21 cellular contexts compared by ENCODE assay signal in genomic region chr10:119051775-119052174, GRCh38. TPM values are rescaled to one million over a fixed set of nuclear protein-coding genes. Genes with fewer than 3 reads are reported as not detected.
DNase-seq lines count a peak whose midpoint lies in the region; ATAC-seq, FAIRE-seq and TF ChIP-seq lines count a peak whose summit lies in the region.
"Had no signal": no experiment of that assay in that cellular context is flagged by ENCODE, and none has a peak within 500 bp of the region (broad histone marks: within the 10 kb centered on the region; RNA-seq: fewer than 3 reads in every experiment).

No MANE protein-coding gene starts in this region.

- H3K9ac ChIP-seq in K562 (ENCODE audit: insufficient read depth in 1 of 2, low read depth in 2 of 2, low read length in 2 of 2), result no peak overlapping the region

- no peaks in the 10 kb centered on the region for H3K9me1 ChIP-seq in K562 (ENCODE audit: control insufficient read depth, insufficient read depth, low read length)

- H3K4me3 ChIP-seq in Panc1 (ENCODE audit: low read depth in 2 of 2, low read length in 2 of 2) (no peak overlapping the region), K562 (no peak overlapping the region)
- H3K4me3 ChIP-seq: HAP-1 had no signal

- H3K79me2 ChIP-seq in K562 (ENCODE audit: control insufficient read depth, insufficient read depth, low read length), result peaks cover 59% of the 10 kb centered on the region

- no peak overlapping the region for H2AFZ ChIP-seq in K562 (ENCODE audit: low read depth, low read length)

- no peak for TF ChIP-seq EP300 in K562 (IDR thresholded peaks at IDR 0.05; ENCODE audit: low read length)

- H3K4me2 ChIP-seq in K562 (ENCODE audit: insufficient read depth, low read length), result no peak overlapping the region

- no peak for ATAC-seq in Panc1
- ATAC-seq in K562, result no peak
- ATAC-seq in GM18498 (IDR thresholded peaks at IDR 0.05; ENCODE audit: unreplicated experiment), result no peak
- ATAC-seq: CD8-positive, alpha-beta T cell had no signal

- no peaks in the 10 kb centered on the region for H3K4me1 ChIP-seq in Panc1 (ENCODE audit: control insufficient read depth, insufficient read depth, low read length)
- no peaks in the 10 kb centered on the region for H3K4me1 ChIP-seq in K562 (replicated peaks in 1 of 2; ENCODE audit: control insufficient read depth in 2 of 2, insufficient read depth in 2 of 2, low read length in 2 of 2)
- H3K4me1 ChIP-seq: HAP-1 had no signal

- intact Hi-C loops in Panc1 (cut with micrococcal nuclease; ENCODE audit: unreplicated experiment), result no loop called here
- intact Hi-C loops in K562 (cut with micrococcal nuclease), result no loop called here

- no peak for TF ChIP-seq RAD21 in K562 (CRISPR knock-in tag; conservative IDR thresholded peaks at IDR 0.05 in 1 of 2, IDR thresholded peaks at IDR 0.05 in 1 of 2)

- CTCF ChIA-PET in Panc1 (lab: Charles Lee), result no interaction called here
- CTCF ChIA-PET in K562 (lab: Yijun Ruan, JAX; ENCODE audit: low intra/inter-chr PET ratio), result no interaction called here

- in situ Hi-C loops in Panc1 (cut with HindIII; ENCODE audit: low pct_unique_long_range_greater_than_20kb, low sequenced_read_pairs) (no loop called here), K562 (cut with MboI) (no loop called here)

- DNase-seq in GM12891 (ENCODE audit: insufficient read length, low spot score), result no peak
- no peak for DNase-seq in Panc1 (ENCODE audit: low read depth, low spot score)
- no peak for DNase-seq in K562 (ENCODE audit: extremely low read depth in 1 of 4, low spot score in 3 of 4)
- DNase-seq in epithelial cell of prostate (ENCODE audit: low read depth, low spot score), result no peak
- DNase-seq in SKM-1 (lab: John Stamatoyannopoulos, UW; ENCODE audit: unreplicated experiment), result no peak
- DNase-seq in A172 (ENCODE audit: low spot score), result no peak
- DNase-seq in KG1 (lab: John Stamatoyannopoulos, UW), result no peak
- DNase-seq: CD8-positive, alpha-beta T cell; COR-L47; DMS153; DMS79 treated with DMSO at 0.1 percent for 48 hours; EL; GOT3 had no signal

- no peak overlapping the region for H3K27ac ChIP-seq in Panc1 (ENCODE audit: low read length)
- no peak overlapping the region for H3K27ac ChIP-seq in K562 (ENCODE audit: extremely low read depth, low read depth, low read length)
- peak overlapping the region; percentile 10 for H3K27ac ChIP-seq in epithelial cell of prostate

- WGBS in K562 (ENCODE audit: insufficient coverage, low coverage, missing lambda C conversion rate), result 80% methylated on average over 3 of the region's 3 CpGs

- H3K36me3 ChIP-seq in Panc1 (ENCODE audit: control insufficient read depth, insufficient read depth, low read length) (peaks cover 63% of the 10 kb centered on the region), K562 (ENCODE audit: control insufficient read depth, insufficient read depth, low read length) (peaks cover 96% of the 10 kb centered on the region)

- no peaks in the 10 kb centered on the region for H4K20me1 ChIP-seq in K562 (replicated peaks; ENCODE audit: control insufficient read depth, insufficient read depth, low read length)

- TF ChIP-seq POLR2A in GM12891 (IDR thresholded peaks at IDR 0.05; ENCODE audit: low read depth, low read length), result no peak
- no peak for TF ChIP-seq POLR2A in K562 (conservative IDR thresholded peaks at IDR 0.05)

- H3K27me3 ChIP-seq in Panc1 (ENCODE audit: control insufficient read depth, insufficient read depth, low read length) (no peaks in the 10 kb centered on the region), K562 (ENCODE audit: control insufficient read depth in 2 of 2, insufficient read depth in 2 of 2, low read length in 2 of 2) (no peaks in the 10 kb centered on the region)

- FAIRE-seq in GM12891 (lab: Jason Lieb, UNC) (no peak), K562 (lab: Jason Lieb, UNC) (no peak)
- FAIRE-seq: D721Med, G401.6, GM18507, HepG2, HTR-8/SVneo had no signal

- BruUV-seq in Panc1 (replicated peaks; lab: Mats Ljungman, UMichigan) (TSS peak; percentile 39), K562 (replicated peaks; lab: Mats Ljungman, UMichigan) (TSS peak; percentile 24)

- POLR2A ChIA-PET in Panc1 (lab: Charles Lee) (interaction anchor here (0.6 kb wide), 1 partner anchor 24 kb away, joined by 7 read pairs; no protein-coding TSS in a partner anchor), K562 (lab: Yijun Ruan, JAX) (interaction anchor here (0.9 to 1.5 kb wide), 4 partner anchors 11 to 24 kb away, joined by 3 to 7 read pairs (median 4); no protein-coding TSS in a partner anchor)

- no peaks in the 10 kb centered on the region for H3K9me3 ChIP-seq in Panc1 (ENCODE audit: control insufficient read depth, insufficient read depth, low read depth, low read length)
- no peaks in the 10 kb centered on the region for H3K9me3 ChIP-seq in K562 (replicated peaks; ENCODE audit: control insufficient read depth, insufficient read depth, low read depth, low read length)
- H3K9me3 ChIP-seq: HAP-1 had no signal

- no peak for TF ChIP-seq CTCF in Panc1 (IDR thresholded peaks at IDR 0.05)
- TF ChIP-seq CTCF in K562 (IDR thresholded peaks at IDR 0.05 in 2 of 3, conservative IDR thresholded peaks at IDR 0.05 in 1 of 3; ENCODE audit: insufficient read depth in 2 of 3, low read depth in 1 of 3, low read length in 3 of 3), result no peak

RNA-seq across cellular contexts. Expression of gene NANOS1, which starts 22.3 kb away (rescaled TPM):
- 1.1 TPM for polyA plus RNA-seq in GM12891 (2012; ENCODE audit: low read depth, missing spikeins)
- total RNA-seq in Panc1 (2021; ENCODE audit: unreplicated experiment) (18.0 TPM), K562 (2014; rRNA removed) (0.77 and 0.98 TPM in 2 replicates), K562 (2014; rRNA removed; fragmentation: Illumina TruSeq; extraction: Trizol) (0.95 and 1.1 TPM in 2 replicates), K562 (2015; rRNA removed; fragmentation: Illumina TruSeq; extraction: Trizol) (0.33 and 0.34 TPM in 2 replicates), K562 (2021) (0.89 and 1.2 TPM in 2 replicates)
- polyA plus RNA-seq in Panc1 (2012; ENCODE audit: insufficient read length), result 14.0 TPM
- 0.51 and 0.60 TPM in 2 replicates for total RNA-seq in K562 (2011; cell fraction: chromatin; rRNA removed; ENCODE audit: low replicate concordance)
- total RNA-seq in K562 (2011; cell fraction: nucleolus; rRNA removed), result 0.66 and 1.2 TPM in 2 replicates
- 0.81 and 1.3 TPM in 2 replicates for total RNA-seq in K562 (2011; cell fraction: nucleoplasm; rRNA removed)
- polyA plus RNA-seq in K562 (2011; rRNA removed) (0.79 and 1.6 TPM in 2 replicates), K562 (2014; fragmentation: Illumina TruSeq; extraction: Trizol) (0.58 TPM in 2 replicates), K562 (2014; fragmentation: Nextera tagmentation; extraction: Ambion mirVana) (under 1 TPM in 1 of 2 experiments, not detected in 1; 0.14 TPM), K562 (2014; rRNA removed) (0.94 and 0.97 TPM in 2 replicates)
- 0.58 and 1.2 TPM in 2 replicates for polyA plus RNA-seq in K562 (2011; cell fraction: cytosol; rRNA removed)
- polyA plus RNA-seq in K562 (2011; cell fraction: nucleus; rRNA removed), result 0.46 and 0.77 TPM in 2 replicates
- 0.46 and 0.48 TPM in 2 replicates for polyA plus RNA-seq in K562 (2012)
- 0.39 and 0.77 TPM in 2 replicates for polyA minus RNA-seq in K562 (2011; rRNA and poly(A)+ RNA removed)
- polyA minus RNA-seq in K562 (2011; cell fraction: cytosol; rRNA and poly(A)+ RNA removed), result 0.46 TPM in 1 of 2 replicates, not detected in the other
- 1.1 and 1.8 TPM in 2 replicates for polyA minus RNA-seq in K562 (2011; cell fraction: nucleus; rRNA and poly(A)+ RNA removed)
- 1.3 TPM in 2 replicates for total RNA-seq in A172 (2014; rRNA removed; shearing (Covaris generic))
- polyA plus RNA-seq: CD14-positive monocyte had no signal

RNA-seq across cellular contexts. Expression of gene EIF3A, which starts 28.8 kb away (rescaled TPM):
- polyA plus RNA-seq in GM12891 (2012; ENCODE audit: low read depth, missing spikeins), result 83.2 TPM
- 214 TPM for total RNA-seq in Panc1 (2021; ENCODE audit: unreplicated experiment)
- 181 TPM for polyA plus RNA-seq in Panc1 (2012; ENCODE audit: insufficient read length)
- total RNA-seq in K562 (2011; cell fraction: chromatin; rRNA removed; ENCODE audit: low replicate concordance), result 60.9 and 137 TPM in 2 replicates
- 28.9 and 33.7 TPM in 2 replicates for total RNA-seq in K562 (2011; cell fraction: nucleolus; rRNA removed)
- total RNA-seq in K562 (2011; cell fraction: nucleoplasm; rRNA removed), result 42.9 and 46.2 TPM in 2 replicates
- 89.1 and 89.2 TPM in 2 replicates for total RNA-seq in K562 (2014; rRNA removed)
- 124 and 145 TPM in 2 replicates for total RNA-seq in K562 (2014; rRNA removed; fragmentation: Illumina TruSeq; extraction: Trizol)
- 145 and 156 TPM in 2 replicates for total RNA-seq in K562 (2015; rRNA removed; fragmentation: Illumina TruSeq; extraction: Trizol)
- total RNA-seq in K562 (2021), result 93.0 and 124 TPM in 2 replicates
- polyA plus RNA-seq in K562 (2011; rRNA removed), result 34.8 and 42.8 TPM in 2 replicates
- polyA plus RNA-seq in K562 (2011; cell fraction: cytosol; rRNA removed), result 16.8 and 31.9 TPM in 2 replicates
- polyA plus RNA-seq in K562 (2011; cell fraction: nucleus; rRNA removed), result 26.0 and 29.5 TPM in 2 replicates
- polyA plus RNA-seq in K562 (2012), result 89.1 and 101 TPM in 2 replicates
- polyA plus RNA-seq in K562 (2014; fragmentation: Illumina TruSeq; extraction: Trizol), result 143 and 163 TPM in 2 replicates
- polyA plus RNA-seq in K562 (2014; fragmentation: Nextera tagmentation; extraction: Ambion mirVana), result 10 to 100 TPM; 19.6 to 35.1 TPM
- 86.2 and 102 TPM in 2 replicates for polyA plus RNA-seq in K562 (2014; rRNA removed)
- 88.8 and 109 TPM in 2 replicates for polyA minus RNA-seq in K562 (2011; rRNA and poly(A)+ RNA removed)
- polyA minus RNA-seq in K562 (2011; cell fraction: cytosol; rRNA and poly(A)+ RNA removed), result 63.1 and 67.0 TPM in 2 replicates
- polyA minus RNA-seq in K562 (2011; cell fraction: nucleus; rRNA and poly(A)+ RNA removed), result 31.5 and 63.6 TPM in 2 replicates
- 89.1 and 99.4 TPM in 2 replicates for total RNA-seq in A172 (2014; rRNA removed; shearing (Covaris generic))

RNA-seq across cellular contexts. Expression of gene DENND10, which starts 52.1 kb away (rescaled TPM):
- polyA plus RNA-seq in GM12891 (2012; ENCODE audit: low read depth, missing spikeins), result 16.2 TPM
- 72.8 TPM for total RNA-seq in Panc1 (2021; ENCODE audit: unreplicated experiment)
- 70.6 TPM for polyA plus RNA-seq in Panc1 (2012; ENCODE audit: insufficient read length)
- total RNA-seq in K562 (2011; cell fraction: chromatin; rRNA removed; ENCODE audit: low replicate concordance), result 23.7 and 25.5 TPM in 2 replicates
- 14.5 and 16.5 TPM in 2 replicates for total RNA-seq in K562 (2011; cell fraction: nucleolus; rRNA removed)
- 17.3 and 28.2 TPM in 2 replicates for total RNA-seq in K562 (2011; cell fraction: nucleoplasm; rRNA removed)
- total RNA-seq in K562 (2014; rRNA removed), result 12.9 TPM in 2 replicates
- 12.3 and 13.7 TPM in 2 replicates for total RNA-seq in K562 (2014; rRNA removed; fragmentation: Illumina TruSeq; extraction: Trizol)
- total RNA-seq in K562 (2015; rRNA removed; fragmentation: Illumina TruSeq; extraction: Trizol), result 11.2 and 11.9 TPM in 2 replicates
- 10.4 and 12.2 TPM in 2 replicates for total RNA-seq in K562 (2021)
- 18.3 and 19.0 TPM in 2 replicates for polyA plus RNA-seq in K562 (2011; rRNA removed)
- polyA plus RNA-seq in K562 (2011; cell fraction: cytosol; rRNA removed), result 10.5 and 12.3 TPM in 2 replicates
- 11.3 and 12.6 TPM in 2 replicates for polyA plus RNA-seq in K562 (2011; cell fraction: nucleus; rRNA removed)
- 11.0 and 17.5 TPM in 2 replicates for polyA plus RNA-seq in K562 (2012)
- polyA plus RNA-seq in K562 (2014; fragmentation: Illumina TruSeq; extraction: Trizol), result 11.7 and 12.5 TPM in 2 replicates
- 10 to 100 TPM; 15.5 to 20.0 TPM for polyA plus RNA-seq in K562 (2014; fragmentation: Nextera tagmentation; extraction: Ambion mirVana)
- 9.4 and 10.5 TPM in 2 replicates for polyA plus RNA-seq in K562 (2014; rRNA removed)
- 15.9 and 18.0 TPM in 2 replicates for polyA minus RNA-seq in K562 (2011; rRNA and poly(A)+ RNA removed)
- polyA minus RNA-seq in K562 (2011; cell fraction: cytosol; rRNA and poly(A)+ RNA removed), result 5.0 and 9.3 TPM in 2 replicates
- 5.1 and 9.4 TPM in 2 replicates for polyA minus RNA-seq in K562 (2011; cell fraction: nucleus; rRNA and poly(A)+ RNA removed)
- 111 and 134 TPM in 2 replicates for total RNA-seq in A172 (2014; rRNA removed; shearing (Covaris generic))
